Comparison of ENCODE assay signal across 1 cellular context in the genomic region with DNA sequence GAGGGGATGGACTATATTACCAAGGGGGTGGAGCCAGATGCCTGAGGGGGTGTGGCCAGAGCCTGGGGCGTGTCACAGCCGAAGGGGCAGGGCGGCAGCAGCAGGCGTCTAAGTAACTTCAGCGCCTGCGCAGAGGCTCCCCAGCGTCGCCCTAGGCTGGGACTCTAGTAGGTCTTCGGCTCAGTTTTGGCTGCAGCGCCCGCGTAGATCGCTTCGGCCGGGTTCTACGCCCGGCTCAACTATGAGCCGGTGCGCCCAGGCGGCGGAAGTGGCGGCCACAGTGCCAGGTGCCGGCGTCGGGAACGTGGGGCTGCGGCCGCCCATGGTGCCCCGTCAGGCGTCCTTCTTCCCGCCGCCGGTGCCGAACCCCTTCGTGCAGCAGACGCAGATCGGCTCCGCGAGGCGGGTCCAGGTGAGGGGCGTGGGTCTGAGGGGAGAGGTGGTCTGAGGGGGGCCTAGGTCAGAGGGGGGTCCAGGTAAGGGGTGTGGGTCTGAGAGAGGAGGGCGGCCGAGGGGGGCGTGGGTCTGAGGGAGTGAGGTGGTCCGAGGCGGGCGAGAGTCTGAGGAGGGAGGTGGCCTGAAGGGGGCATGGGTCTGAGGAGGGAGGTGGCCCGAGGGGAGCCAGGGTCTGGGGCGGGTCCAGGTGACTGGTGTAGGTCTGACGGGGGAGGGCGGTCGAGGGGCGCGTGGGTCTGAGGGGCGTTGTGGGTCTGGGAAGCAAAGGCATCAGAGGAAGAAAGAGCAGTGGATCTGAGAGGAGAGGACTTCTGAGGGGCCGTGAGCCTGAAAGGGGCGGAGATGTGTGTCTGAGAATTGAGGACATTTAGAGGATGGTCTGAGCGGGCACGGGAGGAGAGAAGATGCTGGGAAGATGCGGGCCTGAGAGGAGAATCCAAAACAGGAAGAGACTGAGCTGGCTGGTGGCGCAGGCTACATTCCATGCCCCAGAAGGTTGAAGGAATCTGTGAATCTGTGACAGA.
TF ChIP-seq lines count a peak whose summit lies in the region.

A gene with protein sequence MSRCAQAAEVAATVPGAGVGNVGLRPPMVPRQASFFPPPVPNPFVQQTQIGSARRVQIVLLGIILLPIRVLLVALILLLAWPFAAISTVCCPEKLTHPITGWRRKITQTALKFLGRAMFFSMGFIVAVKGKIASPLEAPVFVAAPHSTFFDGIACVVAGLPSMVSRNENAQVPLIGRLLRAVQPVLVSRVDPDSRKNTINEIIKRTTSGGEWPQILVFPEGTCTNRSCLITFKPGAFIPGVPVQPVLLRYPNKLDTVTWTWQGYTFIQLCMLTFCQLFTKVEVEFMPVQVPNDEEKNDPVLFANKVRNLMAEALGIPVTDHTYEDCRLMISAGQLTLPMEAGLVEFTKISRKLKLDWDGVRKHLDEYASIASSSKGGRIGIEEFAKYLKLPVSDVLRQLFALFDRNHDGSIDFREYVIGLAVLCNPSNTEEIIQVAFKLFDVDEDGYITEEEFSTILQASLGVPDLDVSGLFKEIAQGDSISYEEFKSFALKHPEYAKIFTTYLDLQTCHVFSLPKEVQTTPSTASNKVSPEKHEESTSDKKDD (plus strand): TSS at position 132 of the 980 bp plus-strand sequence. CDS start 110 bp downstream, at position 242.

TF ChIP-seq in HepG2, 621 proteins besides CTCF, POLR2A, EP300 and RAD21 (continued from another document and continues in another):
- TF ChIP-seq, protein P1, sequence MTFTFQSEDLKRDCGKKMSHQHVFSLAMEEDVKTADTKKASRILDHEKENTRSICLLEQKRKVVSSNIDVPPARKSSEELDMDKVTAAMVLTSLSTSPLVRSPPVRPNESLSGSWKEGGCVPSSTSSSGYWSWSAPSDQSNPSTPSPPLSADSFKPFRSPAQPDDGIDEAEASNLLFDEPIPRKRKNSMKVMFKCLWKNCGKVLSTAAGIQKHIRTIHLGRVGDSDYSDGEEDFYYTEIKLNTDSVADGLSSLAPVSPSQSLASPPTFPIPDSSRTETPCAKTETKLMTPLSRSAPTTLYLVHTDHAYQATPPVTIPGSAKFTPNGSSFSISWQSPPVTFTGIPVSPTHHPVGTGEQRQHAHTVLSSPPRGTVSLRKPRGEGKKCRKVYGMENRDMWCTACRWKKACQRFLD (CRISPR knock-in tag; IDR thresholded peaks at IDR 0.05; ENCODE audit: borderline replicate concordance) = peak; percentile 75; the same call in 1 of the 2 replicates
- no peak for TF ChIP-seq FOXM1 (CRISPR knock-in tag; IDR thresholded peaks at IDR 0.05)
- no peak for TF ChIP-seq ZNF841 (CRISPR knock-in tag; IDR thresholded peaks at IDR 0.05; ENCODE audit: borderline replicate concordance)
- no peak for TF ChIP-seq ZFP36 (IDR thresholded peaks at IDR 0.05; ENCODE audit: borderline replicate concordance, low read depth, low read length, partially characterized antibody)
- TF ChIP-seq SP1 (IDR thresholded peaks at IDR 0.05) = no peak
- TF ChIP-seq SP1 (CRISPR knock-in tag; IDR thresholded peaks at IDR 0.05) = no peak
- no peak for TF ChIP-seq ZSCAN29 (CRISPR knock-in tag; conservative IDR thresholded peaks at IDR 0.05)
- TF ChIP-seq, protein P2, sequence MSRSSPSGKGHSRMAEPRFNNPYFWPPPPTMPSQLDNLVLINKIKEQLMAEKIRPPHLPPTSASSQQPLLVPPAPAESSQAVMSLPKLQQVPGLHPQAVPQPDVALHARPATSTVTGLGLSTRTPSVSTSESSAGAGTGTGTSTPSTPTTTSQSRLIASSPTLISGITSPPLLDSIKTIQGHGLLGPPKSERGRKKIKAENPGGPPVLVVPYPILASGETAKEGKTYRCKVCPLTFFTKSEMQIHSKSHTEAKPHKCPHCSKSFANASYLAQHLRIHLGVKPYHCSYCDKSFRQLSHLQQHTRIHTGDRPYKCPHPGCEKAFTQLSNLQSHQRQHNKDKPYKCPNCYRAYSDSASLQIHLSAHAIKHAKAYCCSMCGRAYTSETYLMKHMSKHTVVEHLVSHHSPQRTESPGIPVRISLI (CRISPR knock-in tag; IDR thresholded peaks at IDR 0.05; ENCODE audit: borderline replicate concordance) = no peak
- no peak for TF ChIP-seq ZNF644 (CRISPR knock-in tag; IDR thresholded peaks at IDR 0.05; ENCODE audit: low read depth)
- TF ChIP-seq, protein P3, sequence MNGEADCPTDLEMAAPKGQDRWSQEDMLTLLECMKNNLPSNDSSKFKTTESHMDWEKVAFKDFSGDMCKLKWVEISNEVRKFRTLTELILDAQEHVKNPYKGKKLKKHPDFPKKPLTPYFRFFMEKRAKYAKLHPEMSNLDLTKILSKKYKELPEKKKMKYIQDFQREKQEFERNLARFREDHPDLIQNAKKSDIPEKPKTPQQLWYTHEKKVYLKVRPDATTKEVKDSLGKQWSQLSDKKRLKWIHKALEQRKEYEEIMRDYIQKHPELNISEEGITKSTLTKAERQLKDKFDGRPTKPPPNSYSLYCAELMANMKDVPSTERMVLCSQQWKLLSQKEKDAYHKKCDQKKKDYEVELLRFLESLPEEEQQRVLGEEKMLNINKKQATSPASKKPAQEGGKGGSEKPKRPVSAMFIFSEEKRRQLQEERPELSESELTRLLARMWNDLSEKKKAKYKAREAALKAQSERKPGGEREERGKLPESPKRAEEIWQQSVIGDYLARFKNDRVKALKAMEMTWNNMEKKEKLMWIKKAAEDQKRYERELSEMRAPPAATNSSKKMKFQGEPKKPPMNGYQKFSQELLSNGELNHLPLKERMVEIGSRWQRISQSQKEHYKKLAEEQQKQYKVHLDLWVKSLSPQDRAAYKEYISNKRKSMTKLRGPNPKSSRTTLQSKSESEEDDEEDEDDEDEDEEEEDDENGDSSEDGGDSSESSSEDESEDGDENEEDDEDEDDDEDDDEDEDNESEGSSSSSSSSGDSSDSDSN (CRISPR knock-in tag; IDR thresholded peaks at IDR 0.05) = peak; percentile 66; the same call in 1 of the 2 replicates
- TF ChIP-seq, protein P4, sequence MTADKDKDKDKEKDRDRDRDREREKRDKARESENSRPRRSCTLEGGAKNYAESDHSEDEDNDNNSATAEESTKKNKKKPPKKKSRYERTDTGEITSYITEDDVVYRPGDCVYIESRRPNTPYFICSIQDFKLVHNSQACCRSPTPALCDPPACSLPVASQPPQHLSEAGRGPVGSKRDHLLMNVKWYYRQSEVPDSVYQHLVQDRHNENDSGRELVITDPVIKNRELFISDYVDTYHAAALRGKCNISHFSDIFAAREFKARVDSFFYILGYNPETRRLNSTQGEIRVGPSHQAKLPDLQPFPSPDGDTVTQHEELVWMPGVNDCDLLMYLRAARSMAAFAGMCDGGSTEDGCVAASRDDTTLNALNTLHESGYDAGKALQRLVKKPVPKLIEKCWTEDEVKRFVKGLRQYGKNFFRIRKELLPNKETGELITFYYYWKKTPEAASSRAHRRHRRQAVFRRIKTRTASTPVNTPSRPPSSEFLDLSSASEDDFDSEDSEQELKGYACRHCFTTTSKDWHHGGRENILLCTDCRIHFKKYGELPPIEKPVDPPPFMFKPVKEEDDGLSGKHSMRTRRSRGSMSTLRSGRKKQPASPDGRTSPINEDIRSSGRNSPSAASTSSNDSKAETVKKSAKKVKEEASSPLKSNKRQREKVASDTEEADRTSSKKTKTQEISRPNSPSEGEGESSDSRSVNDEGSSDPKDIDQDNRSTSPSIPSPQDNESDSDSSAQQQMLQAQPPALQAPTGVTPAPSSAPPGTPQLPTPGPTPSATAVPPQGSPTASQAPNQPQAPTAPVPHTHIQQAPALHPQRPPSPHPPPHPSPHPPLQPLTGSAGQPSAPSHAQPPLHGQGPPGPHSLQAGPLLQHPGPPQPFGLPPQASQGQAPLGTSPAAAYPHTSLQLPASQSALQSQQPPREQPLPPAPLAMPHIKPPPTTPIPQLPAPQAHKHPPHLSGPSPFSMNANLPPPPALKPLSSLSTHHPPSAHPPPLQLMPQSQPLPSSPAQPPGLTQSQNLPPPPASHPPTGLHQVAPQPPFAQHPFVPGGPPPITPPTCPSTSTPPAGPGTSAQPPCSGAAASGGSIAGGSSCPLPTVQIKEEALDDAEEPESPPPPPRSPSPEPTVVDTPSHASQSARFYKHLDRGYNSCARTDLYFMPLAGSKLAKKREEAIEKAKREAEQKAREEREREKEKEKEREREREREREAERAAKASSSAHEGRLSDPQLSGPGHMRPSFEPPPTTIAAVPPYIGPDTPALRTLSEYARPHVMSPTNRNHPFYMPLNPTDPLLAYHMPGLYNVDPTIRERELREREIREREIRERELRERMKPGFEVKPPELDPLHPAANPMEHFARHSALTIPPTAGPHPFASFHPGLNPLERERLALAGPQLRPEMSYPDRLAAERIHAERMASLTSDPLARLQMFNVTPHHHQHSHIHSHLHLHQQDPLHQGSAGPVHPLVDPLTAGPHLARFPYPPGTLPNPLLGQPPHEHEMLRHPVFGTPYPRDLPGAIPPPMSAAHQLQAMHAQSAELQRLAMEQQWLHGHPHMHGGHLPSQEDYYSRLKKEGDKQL (CRISPR knock-in tag; IDR thresholded peaks at IDR 0.05; ENCODE audit: low read depth) = no peak
- TF ChIP-seq ZSCAN21 (CRISPR knock-in tag; IDR thresholded peaks at IDR 0.05; ENCODE audit: borderline replicate concordance) = no peak
- no peak for TF ChIP-seq ZNF264 (CRISPR knock-in tag; IDR thresholded peaks at IDR 0.05)
- no peak for TF ChIP-seq AGO1 (IDR thresholded peaks at IDR 0.05; ENCODE audit: low read depth, low read length, poor library complexity, severe bottlenecking)
- no peak for TF ChIP-seq ZNF124 (CRISPR knock-in tag; IDR thresholded peaks at IDR 0.05)
- TF ChIP-seq, protein P5, sequence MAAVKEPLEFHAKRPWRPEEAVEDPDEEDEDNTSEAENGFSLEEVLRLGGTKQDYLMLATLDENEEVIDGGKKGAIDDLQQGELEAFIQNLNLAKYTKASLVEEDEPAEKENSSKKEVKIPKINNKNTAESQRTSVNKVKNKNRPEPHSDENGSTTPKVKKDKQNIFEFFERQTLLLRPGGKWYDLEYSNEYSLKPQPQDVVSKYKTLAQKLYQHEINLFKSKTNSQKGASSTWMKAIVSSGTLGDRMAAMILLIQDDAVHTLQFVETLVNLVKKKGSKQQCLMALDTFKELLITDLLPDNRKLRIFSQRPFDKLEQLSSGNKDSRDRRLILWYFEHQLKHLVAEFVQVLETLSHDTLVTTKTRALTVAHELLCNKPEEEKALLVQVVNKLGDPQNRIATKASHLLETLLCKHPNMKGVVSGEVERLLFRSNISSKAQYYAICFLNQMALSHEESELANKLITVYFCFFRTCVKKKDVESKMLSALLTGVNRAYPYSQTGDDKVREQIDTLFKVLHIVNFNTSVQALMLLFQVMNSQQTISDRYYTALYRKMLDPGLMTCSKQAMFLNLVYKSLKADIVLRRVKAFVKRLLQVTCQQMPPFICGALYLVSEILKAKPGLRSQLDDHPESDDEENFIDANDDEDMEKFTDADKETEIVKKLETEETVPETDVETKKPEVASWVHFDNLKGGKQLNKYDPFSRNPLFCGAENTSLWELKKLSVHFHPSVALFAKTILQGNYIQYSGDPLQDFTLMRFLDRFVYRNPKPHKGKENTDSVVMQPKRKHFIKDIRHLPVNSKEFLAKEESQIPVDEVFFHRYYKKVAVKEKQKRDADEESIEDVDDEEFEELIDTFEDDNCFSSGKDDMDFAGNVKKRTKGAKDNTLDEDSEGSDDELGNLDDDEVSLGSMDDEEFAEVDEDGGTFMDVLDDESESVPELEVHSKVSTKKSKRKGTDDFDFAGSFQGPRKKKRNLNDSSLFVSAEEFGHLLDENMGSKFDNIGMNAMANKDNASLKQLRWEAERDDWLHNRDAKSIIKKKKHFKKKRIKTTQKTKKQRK (IDR thresholded peaks at IDR 0.05; ENCODE audit: low read length) = no peak
- no peak for TF ChIP-seq MED13 (CRISPR knock-in tag; IDR thresholded peaks at IDR 0.05)
- TF ChIP-seq, protein P6, sequence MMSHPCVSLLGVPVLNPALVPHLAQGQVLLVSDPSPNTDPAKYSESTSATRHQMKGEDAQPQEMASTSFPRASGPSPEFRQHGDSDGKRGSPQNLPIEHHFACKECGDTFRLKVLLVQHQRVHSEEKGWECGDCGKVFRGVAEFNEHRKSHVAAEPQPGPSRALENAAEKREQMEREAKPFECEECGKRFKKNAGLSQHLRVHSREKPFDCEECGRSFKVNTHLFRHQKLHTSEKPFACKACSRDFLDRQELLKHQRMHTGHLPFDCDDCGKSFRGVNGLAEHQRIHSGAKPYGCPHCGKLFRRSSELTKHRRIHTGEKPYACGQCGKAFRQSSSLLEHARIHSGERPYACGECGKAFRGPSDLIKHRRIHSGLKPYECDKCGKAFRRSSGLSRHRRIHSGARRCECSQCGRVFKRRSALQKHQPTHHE (CRISPR knock-in tag; IDR thresholded peaks at IDR 0.05; ENCODE audit: borderline replicate concordance) = peak; percentile 87; the same call in 1 of the 2 replicates
- TF ChIP-seq SMAD3 (CRISPR knock-in tag; IDR thresholded peaks at IDR 0.05) = no peak
- TF ChIP-seq HNF4G (IDR thresholded peaks at IDR 0.05; ENCODE audit: borderline replicate concordance, low read depth, low read length) = no peak
- TF ChIP-seq HNF4G (CRISPR knock-in tag; IDR thresholded peaks at IDR 0.05; ENCODE audit: borderline replicate concordance, low read depth) = no peak
- TF ChIP-seq, protein P7, sequence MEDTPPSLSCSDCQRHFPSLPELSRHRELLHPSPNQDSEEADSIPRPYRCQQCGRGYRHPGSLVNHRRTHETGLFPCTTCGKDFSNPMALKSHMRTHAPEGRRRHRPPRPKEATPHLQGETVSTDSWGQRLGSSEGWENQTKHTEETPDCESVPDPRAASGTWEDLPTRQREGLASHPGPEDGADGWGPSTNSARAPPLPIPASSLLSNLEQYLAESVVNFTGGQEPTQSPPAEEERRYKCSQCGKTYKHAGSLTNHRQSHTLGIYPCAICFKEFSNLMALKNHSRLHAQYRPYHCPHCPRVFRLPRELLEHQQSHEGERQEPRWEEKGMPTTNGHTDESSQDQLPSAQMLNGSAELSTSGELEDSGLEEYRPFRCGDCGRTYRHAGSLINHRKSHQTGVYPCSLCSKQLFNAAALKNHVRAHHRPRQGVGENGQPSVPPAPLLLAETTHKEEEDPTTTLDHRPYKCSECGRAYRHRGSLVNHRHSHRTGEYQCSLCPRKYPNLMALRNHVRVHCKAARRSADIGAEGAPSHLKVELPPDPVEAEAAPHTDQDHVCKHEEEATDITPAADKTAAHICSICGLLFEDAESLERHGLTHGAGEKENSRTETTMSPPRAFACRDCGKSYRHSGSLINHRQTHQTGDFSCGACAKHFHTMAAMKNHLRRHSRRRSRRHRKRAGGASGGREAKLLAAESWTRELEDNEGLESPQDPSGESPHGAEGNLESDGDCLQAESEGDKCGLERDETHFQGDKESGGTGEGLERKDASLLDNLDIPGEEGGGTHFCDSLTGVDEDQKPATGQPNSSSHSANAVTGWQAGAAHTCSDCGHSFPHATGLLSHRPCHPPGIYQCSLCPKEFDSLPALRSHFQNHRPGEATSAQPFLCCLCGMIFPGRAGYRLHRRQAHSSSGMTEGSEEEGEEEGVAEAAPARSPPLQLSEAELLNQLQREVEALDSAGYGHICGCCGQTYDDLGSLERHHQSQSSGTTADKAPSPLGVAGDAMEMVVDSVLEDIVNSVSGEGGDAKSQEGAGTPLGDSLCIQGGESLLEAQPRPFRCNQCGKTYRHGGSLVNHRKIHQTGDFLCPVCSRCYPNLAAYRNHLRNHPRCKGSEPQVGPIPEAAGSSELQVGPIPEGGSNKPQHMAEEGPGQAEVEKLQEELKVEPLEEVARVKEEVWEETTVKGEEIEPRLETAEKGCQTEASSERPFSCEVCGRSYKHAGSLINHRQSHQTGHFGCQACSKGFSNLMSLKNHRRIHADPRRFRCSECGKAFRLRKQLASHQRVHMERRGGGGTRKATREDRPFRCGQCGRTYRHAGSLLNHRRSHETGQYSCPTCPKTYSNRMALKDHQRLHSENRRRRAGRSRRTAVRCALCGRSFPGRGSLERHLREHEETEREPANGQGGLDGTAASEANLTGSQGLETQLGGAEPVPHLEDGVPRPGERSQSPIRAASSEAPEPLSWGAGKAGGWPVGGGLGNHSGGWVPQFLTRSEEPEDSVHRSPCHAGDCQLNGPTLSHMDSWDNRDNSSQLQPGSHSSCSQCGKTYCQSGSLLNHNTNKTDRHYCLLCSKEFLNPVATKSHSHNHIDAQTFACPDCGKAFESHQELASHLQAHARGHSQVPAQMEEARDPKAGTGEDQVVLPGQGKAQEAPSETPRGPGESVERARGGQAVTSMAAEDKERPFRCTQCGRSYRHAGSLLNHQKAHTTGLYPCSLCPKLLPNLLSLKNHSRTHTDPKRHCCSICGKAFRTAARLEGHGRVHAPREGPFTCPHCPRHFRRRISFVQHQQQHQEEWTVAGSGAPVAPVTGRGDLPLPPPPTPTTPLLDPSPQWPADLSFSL (CRISPR knock-in tag; IDR thresholded peaks at IDR 0.05) = no peak
- no peak for TF ChIP-seq RORA (CRISPR knock-in tag; IDR thresholded peaks at IDR 0.05)
- no peak for TF ChIP-seq ELF4 (CRISPR knock-in tag; IDR thresholded peaks at IDR 0.05; ENCODE audit: borderline replicate concordance)
